In the genomic region with DNA sequence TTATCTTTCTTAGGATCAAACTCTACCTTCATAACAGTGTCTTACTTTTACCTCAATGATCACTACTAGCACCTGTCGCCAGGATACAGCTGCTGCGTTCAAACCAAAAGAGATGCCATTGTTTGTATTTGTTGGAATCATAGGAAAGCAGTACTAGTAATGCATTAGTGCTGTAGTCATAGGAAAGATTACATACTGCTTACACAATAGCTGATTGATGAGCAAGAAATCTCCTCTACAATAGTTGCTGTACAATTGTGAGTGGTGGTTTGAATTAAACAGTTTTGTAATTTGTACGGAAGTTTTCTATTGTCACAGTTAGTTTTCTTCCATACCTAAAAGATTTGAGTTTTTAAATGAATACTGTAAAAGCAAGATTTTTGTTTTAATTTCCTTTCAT, we compare ENCODE assay signal across 1 cellular context.
TF ChIP-seq lines count a peak whose summit lies in the region.

No MANE protein-coding gene starts in this region.

TF ChIP-seq in IMR-90, 13 proteins besides CTCF, POLR2A, EP300 and RAD21 (continued from another document):
- peak; percentile 71 for TF ChIP-seq CEBPB (IDR thresholded peaks at IDR 0.05; ENCODE audit: low read depth, low read length)
- no peak for TF ChIP-seq MXI1 (IDR thresholded peaks at IDR 0.05; ENCODE audit: borderline replicate concordance, low read depth, low read length)
- TF ChIP-seq, protein P1, sequence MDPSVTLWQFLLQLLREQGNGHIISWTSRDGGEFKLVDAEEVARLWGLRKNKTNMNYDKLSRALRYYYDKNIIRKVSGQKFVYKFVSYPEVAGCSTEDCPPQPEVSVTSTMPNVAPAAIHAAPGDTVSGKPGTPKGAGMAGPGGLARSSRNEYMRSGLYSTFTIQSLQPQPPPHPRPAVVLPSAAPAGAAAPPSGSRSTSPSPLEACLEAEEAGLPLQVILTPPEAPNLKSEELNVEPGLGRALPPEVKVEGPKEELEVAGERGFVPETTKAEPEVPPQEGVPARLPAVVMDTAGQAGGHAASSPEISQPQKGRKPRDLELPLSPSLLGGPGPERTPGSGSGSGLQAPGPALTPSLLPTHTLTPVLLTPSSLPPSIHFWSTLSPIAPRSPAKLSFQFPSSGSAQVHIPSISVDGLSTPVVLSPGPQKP (IDR thresholded peaks at IDR 0.05; ENCODE audit: borderline replicate concordance, low read depth, low read length), result no peak
- no peak for TF ChIP-seq MAFK (IDR thresholded peaks at IDR 0.05; ENCODE audit: low read depth, low read length)
TF ChIP-seq in IMR-90: peak in this region for 1.
